Comparison of ENCODE assay signal across 9 cellular contexts in the genomic region with DNA sequence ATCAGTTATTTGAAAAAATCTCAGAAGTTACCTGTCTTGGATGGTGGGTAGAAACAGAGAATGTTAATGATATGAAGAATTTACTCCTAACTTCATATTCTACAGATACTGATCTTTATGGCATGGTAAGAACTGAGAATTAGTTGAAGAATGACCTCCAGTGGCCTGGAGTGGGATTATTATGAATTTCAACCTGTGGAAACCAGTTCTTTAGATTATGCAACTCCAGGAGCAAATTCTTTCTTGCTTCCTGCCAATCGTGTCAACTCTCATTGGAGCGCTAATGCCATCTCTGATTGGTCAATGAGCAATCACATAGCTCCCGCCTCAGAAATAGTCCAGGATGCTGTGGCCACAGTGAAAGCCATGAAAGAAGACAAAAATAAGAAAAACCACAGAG. TPM values are rescaled to one million over a fixed set of nuclear protein-coding genes. Genes with fewer than 3 reads are reported as not detected.
DNase-seq lines count a peak whose midpoint lies in the region; ATAC-seq, FAIRE-seq and TF ChIP-seq lines count a peak whose summit lies in the region.
"Had no signal": no experiment of that assay in that cellular context is flagged by ENCODE, and none has a peak within 500 bp of the region (broad histone marks: within the 10 kb centered on the region; RNA-seq: fewer than 3 reads in every experiment).

No MANE protein-coding gene starts in this region.

- no peak overlapping the region for H3K4me2 ChIP-seq in GM12878 (ENCODE audit: control insufficient read depth, insufficient read depth)
- no peak overlapping the region for H3K4me2 ChIP-seq in mesenchymal stem cell (ENCODE audit: low read length, poor library complexity, severe bottlenecking)
- H3K4me2 ChIP-seq: BLaER1 had no signal

- H3K27me3 ChIP-seq in GM12878 (replicated peaks in 1 of 2; ENCODE audit: control insufficient read depth in 2 of 2, insufficient read depth in 2 of 2, low read length in 1 of 2) (no peaks in the 10 kb centered on the region), mesenchymal stem cell (ENCODE audit: control insufficient read depth in 1 of 2, insufficient read depth in 1 of 2, low read length in 2 of 2) (peaks cover 0 to 5% of the 10 kb centered on the region in 2 experiments), esophagus squamous epithelium (no peaks in the 10 kb centered on the region)
- H3K27me3 ChIP-seq: BLaER1 had no signal

- intact Hi-C loops in GM12878 (cut with micrococcal nuclease; ENCODE audit: unreplicated experiment) = loop anchor here (5.0 kb wide), 2 partner anchors 166 to 226 kb away; a partner anchor contains a TSS
- intact Hi-C loops in esophagus squamous epithelium (cut with DNase I) = no loop called here

- peak; percentile 12 to 34 (median 14); a peak in 3 of 6 replicates for TF ChIP-seq CTCF in GM12878 (IDR thresholded peaks at IDR 0.05 in 2 of 3, conservative IDR thresholded peaks at IDR 0.05 in 1 of 3; ENCODE audit: control insufficient read depth in 2 of 3, extremely low read depth in 1 of 3, insufficient read depth in 1 of 3, low read depth in 3 of 3, low read length in 3 of 3)
- TF ChIP-seq CTCF in esophagus squamous epithelium (IDR thresholded peaks at IDR 0.05) = peak in 3 of 6 experiments; percentile 28 to 59 (median 32)

- no peaks in the 10 kb centered on the region for H3K79me1 ChIP-seq in mesenchymal stem cell (replicated peaks; ENCODE audit: low read length, poor library complexity, severe bottlenecking)

- H3K4me1 ChIP-seq in GM12878 (ENCODE audit: control insufficient read depth, insufficient read depth, low read length) (peaks cover 17% of the 10 kb centered on the region), mesenchymal stem cell (ENCODE audit: control insufficient read depth, insufficient read depth, low read depth, low read length) (no peaks in the 10 kb centered on the region), esophagus squamous epithelium (no peaks in the 10 kb centered on the region)

- TF ChIP-seq RAD21 in GM12878 (IDR thresholded peaks at IDR 0.05; ENCODE audit: insufficient read depth, low read depth, low read length) = peak; percentile 44

- H2BK5ac ChIP-seq in mesenchymal stem cell (ENCODE audit: low read depth, low read length, poor library complexity, severe bottlenecking) = no peak overlapping the region

- H4K91ac ChIP-seq in mesenchymal stem cell (ENCODE audit: low read length) = no peak overlapping the region

- no peak overlapping the region for H2AFZ ChIP-seq in GM12878 (ENCODE audit: control insufficient read depth, low read depth, low read length)
- H2AFZ ChIP-seq in mesenchymal stem cell (ENCODE audit: low read depth, low read length) = no peak overlapping the region

- no peak overlapping the region for H3K4me3 ChIP-seq in GM12878
- H3K4me3 ChIP-seq in mesenchymal stem cell (ENCODE audit: insufficient read depth in 1 of 2, low read depth in 1 of 2, low read length in 2 of 2) = no peak overlapping the region
- H3K4me3 ChIP-seq in esophagus squamous epithelium = no peak overlapping the region
- H3K4me3 ChIP-seq: BLaER1 had no signal

- H3K23ac ChIP-seq in mesenchymal stem cell (ENCODE audit: low read length in 2 of 2) = no peak overlapping the region

- no peak for FAIRE-seq in GM12878 (lab: Jason Lieb, UNC)

- WGBS in GM12878 (ENCODE audit: insufficient coverage, insufficient replicate concordance, low lambda C conversion rate, missing lambda C conversion rate) = 77% methylated on average over 3 of the region's 3 CpGs
- WGBS in mesenchymal stem cell = 26% methylated on average over 3 of the region's 3 CpGs
- 23 to 26% methylated on average over 3 of the region's 3 CpGs for WGBS in esophagus squamous epithelium, 2 donors

- no peak overlapping the region for H2BK12ac ChIP-seq in mesenchymal stem cell (ENCODE audit: low read length in 2 of 2)

- ATAC-seq in GM12878 (peak; percentile 20; the same call in 1 of the 3 replicates), GM21528 (IDR thresholded peaks at IDR 0.05; ENCODE audit: low FRiP score, unreplicated experiment) (no peak)

- no peak overlapping the region for H2BK15ac ChIP-seq in mesenchymal stem cell (ENCODE audit: low read depth, poor library complexity, severe bottlenecking)

- H3K9ac ChIP-seq in GM12878 (ENCODE audit: control insufficient read depth, insufficient read depth, low read length) (no peak overlapping the region), mesenchymal stem cell (ENCODE audit: low read length) (no peak overlapping the region)
- H3K9ac ChIP-seq: BLaER1 had no signal

- CTCF ChIA-PET in GM12878 (lab: Yijun Ruan, JAX) = interaction anchor here (0.9 to 4.3 kb wide), 8 partner anchors 11 to 342 kb away, joined by 3 to 24 read pairs (median 4); no protein-coding TSS in a partner anchor

- no TSS peak for BruUV-seq in GM12878 (replicated peaks; lab: Mats Ljungman, UMichigan)

- H3K14ac ChIP-seq in mesenchymal stem cell (ENCODE audit: low read length in 2 of 2) = no peak overlapping the region

- no peak overlapping the region for H2AK5ac ChIP-seq in mesenchymal stem cell (ENCODE audit: low read length, severe bottlenecking)

- no peak overlapping the region for H2BK120ac ChIP-seq in mesenchymal stem cell (ENCODE audit: low read depth, low read length)

- RAD21 ChIA-PET in GM12878 (lab: Charles Lee; ENCODE audit: unreplicated experiment) = interaction anchor here (1.9 kb wide), 1 partner anchor 226 kb away, joined by 6 read pairs; no protein-coding TSS in a partner anchor

- no peak overlapping the region for H3K27ac ChIP-seq in GM12878 (ENCODE audit: control insufficient read depth, insufficient read depth)
- no peak overlapping the region for H3K27ac ChIP-seq in mesenchymal stem cell (ENCODE audit: low read length, poor library complexity, severe bottlenecking)
- no peak overlapping the region for H3K27ac ChIP-seq in esophagus squamous epithelium
- H3K27ac ChIP-seq: BLaER1 had no signal

- H3K36me3 ChIP-seq in GM12878 (ENCODE audit: control insufficient read depth in 2 of 2, insufficient read depth in 2 of 2, low read length in 1 of 2) = no peaks in the 10 kb centered on the region; a peak in 1 of 4 replicates
- no peaks in the 10 kb centered on the region for H3K36me3 ChIP-seq in mesenchymal stem cell (ENCODE audit: control insufficient read depth in 1 of 2, insufficient read depth in 2 of 2, low read depth in 1 of 2, low read length in 2 of 2)
- no peaks in the 10 kb centered on the region for H3K36me3 ChIP-seq in esophagus squamous epithelium
- H3K36me3 ChIP-seq: BLaER1 had no signal

- TF ChIP-seq EP300 in GM12878 (IDR thresholded peaks at IDR 0.05; ENCODE audit: borderline replicate concordance in 1 of 2, control insufficient read depth in 1 of 2, low read depth in 2 of 2, low read length in 2 of 2) = no peak

- in situ Hi-C loops in GM12878 (cut with MboI) = no loop called here

- DNase-seq in NCI-H510A treated with DMSO at 0.1 percent for 48 hours (lab: John Stamatoyannopoulos, UW) (peak; percentile 29), NCI-H510A (lab: John Stamatoyannopoulos, UW) (no peak), MV-4-11 (lab: John Stamatoyannopoulos, UW) (peak; percentile 69), GM12878 (ENCODE audit: low read depth, low spot score) (no peak), mesenchymal stem cell (peak; percentile 13), hippocampal formation (lab: John Stamatoyannopoulos, UW) (no peak), esophagus squamous epithelium (lab: John Stamatoyannopoulos, UW) (no peak)

- no peaks in the 10 kb centered on the region for H3K79me2 ChIP-seq in GM12878 (ENCODE audit: control insufficient read depth, insufficient read depth, low read length)

- H3K18ac ChIP-seq in mesenchymal stem cell (ENCODE audit: low read depth in 1 of 2, low read length in 2 of 2) = no peak overlapping the region

- H3K4ac ChIP-seq in mesenchymal stem cell (ENCODE audit: low read depth in 1 of 2, low read length in 2 of 2) = no peak overlapping the region

- no peaks in the 10 kb centered on the region for H4K20me1 ChIP-seq in GM12878 (ENCODE audit: control insufficient read depth, insufficient read depth)
- H4K20me1 ChIP-seq: BLaER1 had no signal

- no peak for TF ChIP-seq POLR2A in GM12878 (IDR thresholded peaks at IDR 0.05; ENCODE audit: low read depth, low read length)
- TF ChIP-seq POLR2A in esophagus squamous epithelium (IDR thresholded peaks at IDR 0.05) = no peak

- SMC1A ChIA-PET in GM12878 (lab: Charles Lee; ENCODE audit: uncharacterized antibody, unreplicated experiment) = interaction anchor here (1.5 kb wide), 1 partner anchor 226 kb away, joined by 5 read pairs; no protein-coding TSS in a partner anchor

- H3K9me3 ChIP-seq in GM12878 (replicated peaks; ENCODE audit: control insufficient read depth, insufficient read depth, low read length) = no peaks in the 10 kb centered on the region
- no peaks in the 10 kb centered on the region for H3K9me3 ChIP-seq in mesenchymal stem cell (ENCODE audit: control insufficient read depth, low read length)
- no peaks in the 10 kb centered on the region for H3K9me3 ChIP-seq in esophagus squamous epithelium
- H3K9me3 ChIP-seq: BLaER1 had no signal

- POLR2A ChIA-PET in GM12878 (lab: Charles Lee) = no interaction called here

- no peak overlapping the region for H4K8ac ChIP-seq in mesenchymal stem cell (ENCODE audit: low read length)

TF ChIP-seq in GM12878, 131 proteins besides CTCF, POLR2A, EP300 and RAD21:
- TF ChIP-seq HDAC2 (IDR thresholded peaks at IDR 0.05) = no peak
- TF ChIP-seq NR2C1 (IDR thresholded peaks at IDR 0.05) = no peak
- TF ChIP-seq ZNF24 (IDR thresholded peaks at IDR 0.05) = no peak
- no peak for TF ChIP-seq TCF12 (IDR thresholded peaks at IDR 0.05; ENCODE audit: low read depth, low read length)
- peak; percentile 29; the same call in 1 of the 2 replicates for TF ChIP-seq SMC3 (IDR thresholded peaks at IDR 0.05; ENCODE audit: borderline replicate concordance, low read length)

RNA-seq across cellular contexts. Expression of a gene that starts 40.6 kb away (rescaled TPM):
- 39.5 and 42.0 TPM in 2 replicates for total RNA-seq in GM12878 (2013; cell fraction: nucleolus; rRNA removed)
- 15.5 and 17.2 TPM in 2 replicates for total RNA-seq in GM12878 (2014; rRNA removed)
- total RNA-seq in GM12878 (2014; rRNA removed; fragmentation: Illumina TruSeq; extraction: Trizol) = 18.8 and 20.6 TPM in 2 replicates
- total RNA-seq in GM12878 (2021) = 23.6 and 25.1 TPM in 2 replicates
- polyA plus RNA-seq in GM12878 (2011; ENCODE audit: low read depth) = 29.8 TPM
- polyA plus RNA-seq in GM12878 (2011; rRNA removed) = 33.8 and 62.2 TPM in 2 replicates
- polyA plus RNA-seq in GM12878 (2011; cell fraction: cytosol; rRNA removed) = 8.3 and 9.2 TPM in 2 replicates
- polyA plus RNA-seq in GM12878 (2011; cell fraction: nucleus; rRNA removed) = 9.0 and 10.0 TPM in 2 replicates
- 23.9 and 28.6 TPM in 2 replicates for polyA plus RNA-seq in GM12878 (2012)
- polyA plus RNA-seq in GM12878 (2014; fragmentation: Illumina TruSeq; extraction: Trizol) = 27.9 and 40.8 TPM in 2 replicates
- 10 to 100 TPM; 57.1 to 75.0 TPM for polyA plus RNA-seq in GM12878 (2014; fragmentation: Nextera tagmentation; extraction: Ambion mirVana)
- polyA plus RNA-seq in GM12878 (2014; rRNA removed) = 14.9 and 18.5 TPM in 2 replicates
- 10 to 100 TPM; 52.5 to 57.9 TPM for polyA plus RNA-seq in GM12878 (2016; fragmentation: Nextera tagmentation; extraction: Ambion mirVana)
- 8.1 and 11.3 TPM in 2 replicates for polyA minus RNA-seq in GM12878 (2011; rRNA and poly(A)+ RNA removed)
- 4.1 and 6.7 TPM in 2 replicates for polyA minus RNA-seq in GM12878 (2011; cell fraction: cytosol; rRNA and poly(A)+ RNA removed)
- 8.2 and 13.0 TPM in 2 replicates for polyA minus RNA-seq in GM12878 (2011; cell fraction: nucleus; rRNA and poly(A)+ RNA removed)
- 72.2 TPM for polyA plus RNA-seq in mesenchymal stem cell (2013, experiment 1 of 2)
- 75.8 TPM for polyA plus RNA-seq in mesenchymal stem cell (2013, experiment 2 of 2)
- total RNA-seq in esophagus squamous epithelium = 10 to 100 TPM in 3 of 4 donors, 1 to 10 TPM in 1; 4.6 to 16.6 (median 15.1) TPM

Comparison
In these comparisons a context has a peak if more than half of its experiments do, and no peak if none do; other contexts are left out.
1. DNase-seq: peak in NCI-H510A treated with DMSO at 0.1 percent for 48 hours (single experiment), MV-4-11 (single experiment) and mesenchymal stem cell (single experiment); none in NCI-H510A (single experiment), GM12878 (single experiment), hippocampal formation (0 of 2) and esophagus squamous epithelium (single experiment).